16 cellular contexts compared by ENCODE assay signal in the genomic region with DNA sequence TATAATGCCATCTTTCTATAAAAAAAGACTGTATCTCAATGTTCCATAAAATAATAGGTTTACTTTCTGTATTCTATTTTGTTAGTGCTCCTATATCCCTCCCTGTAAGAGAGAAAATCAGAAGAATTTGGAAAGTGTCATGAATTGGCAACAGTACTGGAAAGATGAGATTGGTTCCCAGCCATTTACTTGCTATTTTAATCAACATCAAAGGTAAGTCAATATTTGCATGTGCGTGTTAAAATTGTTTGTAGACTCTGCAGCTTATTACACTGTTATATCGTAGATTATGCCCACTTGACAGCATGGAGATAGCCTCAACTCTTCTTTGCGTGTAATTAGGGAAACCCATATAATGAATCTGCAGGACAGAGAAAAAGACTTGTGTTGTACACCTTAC. TPM values are rescaled to one million over a fixed set of nuclear protein-coding genes. Genes with fewer than 3 reads are reported as not detected.
A peak's percentile ranks its signal among the peaks of the same experiment; 100 is the strongest.
DNase-seq lines count a peak whose midpoint lies in the region; ATAC-seq lines count a peak whose summit lies in the region.
"Had no signal": no experiment of that assay in that cellular context is flagged by ENCODE, and none has a peak within 500 bp of the region (broad histone marks: within the 10 kb centered on the region; RNA-seq: fewer than 3 reads in every experiment).

No MANE protein-coding gene starts in this region.

- H3K36me3 ChIP-seq in H7 (replicated peaks; ENCODE audit: control insufficient read depth, insufficient read depth, low read length), result no peaks in the 10 kb centered on the region

- DNase-seq in NCI-H2029 (lab: John Stamatoyannopoulos, UW), result peak; percentile 0
- DNase-seq in NCI-H2029 treated with DMSO at 0.1 percent for 48 hours (lab: John Stamatoyannopoulos, UW), result no peak
- peak in 2 of 3 experiments; percentile 12 to 63 for DNase-seq in NCI-H1417 (lab: John Stamatoyannopoulos, UW)
- peak; percentile 54 for DNase-seq in NCI-H748 treated with DMSO at 0.1 percent for 48 hours (lab: John Stamatoyannopoulos, UW)
- DNase-seq in anterior cingulate cortex (lab: John Stamatoyannopoulos, UW), result no peak
- DNase-seq in H7, result no peak
- DNase-seq: ACHN; Calu3; CD4-positive, CD25-positive, alpha-beta regulatory T cell; DMS 273 treated with DMSO at 0.1 percent for 48 hours; DMS79 treated with DMSO at 0.1 percent for 48 hours; EL; H9 had no signal

- H3K27me3 ChIP-seq in H7 (ENCODE audit: control insufficient read depth, insufficient read depth, low read length), result no peaks in the 10 kb centered on the region
- H3K27me3 ChIP-seq: BLaER1 treated with 17β-estradiol and CSF1 and Interleukin-3, amounts not matched to agents 10 nM and 100 nM had no signal

- no peak for ATAC-seq in HG03571 (IDR thresholded peaks at IDR 0.05; ENCODE audit: unreplicated experiment)
- ATAC-seq: GM23338 had no signal

- no peak overlapping the region for H3K4me3 ChIP-seq in H7 (ENCODE audit: insufficient read depth, low read depth, low read length)
- H3K4me3 ChIP-seq: BLaER1 treated with 17β-estradiol and CSF1 and Interleukin-3, amounts not matched to agents 10 nM and 100 nM; GM23338 had no signal

RNA-seq across cellular contexts. Expression of a gene that starts 34.0 kb away (rescaled TPM):
- total RNA-seq in H7 (2014; rRNA removed; shearing (Covaris generic)), result 22.2 and 24.0 TPM in 2 replicates

Comparison
In these comparisons a context has a peak if more than half of its experiments do, and no peak if none do; other contexts are left out.
1. DNase-seq: peak in NCI-H2029 (single experiment), NCI-H1417 (2 of 3) and NCI-H748 treated with DMSO at 0.1 percent for 48 hours (single experiment); none in NCI-H2029 treated with DMSO at 0.1 percent for 48 hours (single experiment), anterior cingulate cortex (0 of 58) and H7 (single experiment).